ENCODE assay signal across 8 cellular contexts in the genomic region with DNA sequence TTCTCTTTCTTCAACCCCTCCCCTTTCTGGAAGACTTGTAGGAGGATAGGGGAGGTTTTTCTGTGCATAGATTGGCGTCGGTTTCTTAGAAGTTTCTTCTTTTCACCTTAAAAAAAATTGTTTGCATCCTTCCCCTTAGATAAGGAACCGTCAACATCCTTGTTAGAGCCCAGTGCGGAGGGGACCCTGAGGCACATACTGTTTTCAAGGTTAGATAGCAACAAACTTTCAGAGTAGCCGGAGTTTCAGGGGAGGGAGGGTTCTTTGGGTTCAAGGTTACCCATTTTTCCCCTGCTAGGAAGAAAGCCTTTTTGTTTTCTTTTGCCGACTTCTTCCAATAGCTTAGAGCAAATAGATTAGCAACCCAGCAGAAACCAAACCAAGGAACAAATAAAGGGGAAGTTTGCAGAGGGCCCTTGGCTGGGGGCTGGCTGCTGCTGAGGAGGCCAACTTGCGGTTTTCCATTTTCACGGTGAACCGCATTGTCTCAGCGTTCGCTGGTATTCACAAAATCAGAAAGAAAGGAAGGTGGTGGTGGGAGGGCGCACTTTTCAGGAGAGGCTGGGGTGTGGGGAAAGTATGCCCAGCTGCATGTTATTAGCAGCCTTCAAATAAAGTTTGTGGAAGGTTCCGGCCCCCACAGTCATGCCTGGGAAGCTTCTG. TPM values are rescaled to one million over a fixed set of nuclear protein-coding genes. Genes with fewer than 3 reads are reported as not detected.
A peak's percentile ranks its signal among the peaks of the same experiment; 100 is the strongest.
DNase-seq lines count a peak whose midpoint lies in the region; ATAC-seq and TF ChIP-seq lines count a peak whose summit lies in the region.

No MANE protein-coding gene starts in this region.

- no peak for TF ChIP-seq CTCF in coronary artery (IDR thresholded peaks at IDR 0.05)

- peaks cover 65% of the 10 kb centered on the region for H3K4me1 ChIP-seq in mesodermal cell (ENCODE audit: control insufficient read depth, insufficient read depth, low read length, poor library complexity, severe bottlenecking)

- H3K27ac ChIP-seq in mesodermal cell (ENCODE audit: low read depth, low read length, severe bottlenecking): peak overlapping the region; percentile 50
- H3K27ac ChIP-seq in coronary artery: no peak overlapping the region

- H3K4me3 ChIP-seq in Jurkat, Clone E6-1 (ENCODE audit: low read length): peak overlapping the region; percentile 32
- H3K4me3 ChIP-seq in mesodermal cell (ENCODE audit: extremely low read depth, insufficient read depth, low read length, poor library complexity, severe bottlenecking): no peak overlapping the region
- no peak overlapping the region for H3K4me3 ChIP-seq in coronary artery

- H3K36me3 ChIP-seq in mesodermal cell (ENCODE audit: control insufficient read depth, insufficient read depth, low read length): peaks cover 85% of the 10 kb centered on the region

- H3K9me3 ChIP-seq in mesodermal cell (ENCODE audit: control insufficient read depth, low read length): no peaks in the 10 kb centered on the region

- DNase-seq in Jurkat, Clone E6-1 (ENCODE audit: low read depth, low spot score): peak; percentile 83
- peak; percentile 29 for DNase-seq in activated CD8-positive, alpha-beta memory T cell treated with anti-CD3 and anti-CD28 coated beads, Interleukin-2, amount 50 U/mL, for 4 hours
- DNase-seq in left ventricle myocardium superior (no peak), coronary artery (ENCODE audit: low spot score) (no peak), NCI-H146 (lab: John Stamatoyannopoulos, UW) (no peak), NCI-H2227 treated with DMSO at 0.1 percent for 48 hours (lab: John Stamatoyannopoulos, UW) (no peak)

- ATAC-seq in GM18907 (IDR thresholded peaks at IDR 0.05; ENCODE audit: unreplicated experiment): peak; percentile 69
- no peak for ATAC-seq in left ventricle myocardium superior

- WGBS in mesodermal cell (ENCODE audit: insufficient coverage in 2 of 2), 2 experiments: 22 to 40% methylated on average over 6 to 8 of the region's 13 CpGs

- intact Hi-C loops in left ventricle myocardium superior (cut with micrococcal nuclease): no loop called here

RNA-seq across cellular contexts. Expression of a gene that starts 28.8 kb away (rescaled TPM):
- polyA plus RNA-seq in Jurkat, Clone E6-1 (2012; ENCODE audit: insufficient read depth, insufficient read length): 51.6 TPM
- 58.1 TPM for polyA plus RNA-seq in mesodermal cell (2013, experiment 1 of 2)
- 55.9 TPM for polyA plus RNA-seq in mesodermal cell (2013, experiment 2 of 2)
- 90.7 TPM for total RNA-seq in left ventricle myocardium superior

Comparison
In these comparisons a context has a peak if more than half of its experiments do, and no peak if none do; other contexts are left out.
1. DNase-seq: peak in Jurkat, Clone E6-1 (single experiment) and activated CD8-positive, alpha-beta memory T cell treated with anti-CD3 and anti-CD28 coated beads, Interleukin-2, amount 50 U/mL, for 4 hours (single experiment); none in left ventricle myocardium superior (single experiment), coronary artery (single experiment), NCI-H146 (single experiment) and NCI-H2227 treated with DMSO at 0.1 percent for 48 hours (single experiment).